ENCODE assay signal across 11 cellular contexts in the genomic region with DNA sequence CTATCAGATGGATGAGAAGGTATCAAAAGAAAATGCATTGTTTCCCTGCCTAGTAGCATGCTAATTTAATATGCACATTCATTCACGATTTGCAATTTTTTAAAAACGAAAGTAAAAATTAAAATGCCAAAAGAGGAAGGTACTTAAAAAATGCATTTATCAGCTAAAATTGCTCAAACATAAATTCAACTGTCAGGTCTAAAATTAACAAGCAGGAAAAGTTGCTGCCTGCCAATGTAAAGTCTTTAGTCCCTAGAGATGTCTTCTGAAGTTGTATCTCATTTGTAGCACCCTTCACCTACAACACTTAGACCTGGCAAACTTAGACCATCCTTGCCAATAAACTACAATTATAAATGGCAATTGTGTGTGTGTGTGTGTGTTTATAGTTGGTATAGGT. TPM values are rescaled to one million over a fixed set of nuclear protein-coding genes. Genes with fewer than 3 reads are reported as not detected.
DNase-seq lines count a peak whose midpoint lies in the region; ATAC-seq and TF ChIP-seq lines count a peak whose summit lies in the region.
"Had no signal": no experiment of that assay in that cellular context is flagged by ENCODE, and none has a peak within 500 bp of the region (broad histone marks: within the 10 kb centered on the region; RNA-seq: fewer than 3 reads in every experiment).

No MANE protein-coding gene starts in this region.

- H3K9me3 Mint-ChIP-seq in activated T-cell treated with anti-CD3 and anti-CD28 coated beads, Interleukin-2, amount 50 U/mL, for 4 hours, result no peaks in the 10 kb centered on the region
- no peaks in the 10 kb centered on the region for H3K9me3 Mint-ChIP-seq in T-cell

- peak overlapping the region; percentile 57 for H3K4me3 Mint-ChIP-seq in activated T-cell treated with anti-CD3 and anti-CD28 coated beads, Interleukin-2, amount 50 U/mL, for 4 hours
- H3K4me3 Mint-ChIP-seq in T-cell, result peak overlapping the region; percentile 75 to 79 (median 78)

- H3K36me3 Mint-ChIP-seq in activated T-cell treated with anti-CD3 and anti-CD28 coated beads, Interleukin-2, amount 50 U/mL, for 4 hours (ENCODE audit: insufficient read depth), result peaks cover 3% of the 10 kb centered on the region
- peaks cover 10% of the 10 kb centered on the region for H3K36me3 Mint-ChIP-seq in T-cell

- no peaks in the 10 kb centered on the region for H3K27me3 ChIP-seq in thymus (ENCODE audit: control insufficient read depth, insufficient read depth)

- POLR2A ChIA-PET in T-cell (lab: Charles Lee), result interaction anchor here in 1 of 2 donors (0.7 kb wide), 2 partner anchors 70 to 539 kb away, joined by 6 to 7 read pairs; partner anchors contain the start of gene SPRYD3

- H3K4me1 ChIP-seq in thymus (ENCODE audit: control insufficient read depth, insufficient read depth, low read length), result no peaks in the 10 kb centered on the region
- H3K4me1 ChIP-seq: Caco-2 had no signal

- no peak for DNase-seq in activated T-cell treated with anti-CD3 and anti-CD28 coated beads, Interleukin-2, amount 50 U/mL, for 4 hours
- DNase-seq in activated T-cell treated with anti-CD3 and anti-CD28 coated beads, Interleukin-2, amount 50 U/mL, for 1 hour, result no peak
- DNase-seq in T-cell (no peak), fibroblast of pulmonary artery (ENCODE audit: low read depth) (no peak), NCI-H69 (lab: John Stamatoyannopoulos, UW) (no peak), COLO668 (lab: John Stamatoyannopoulos, UW; ENCODE audit: unreplicated experiment) (no peak), caudate nucleus (lab: John Stamatoyannopoulos, UW) (no peak)
- DNase-seq: Caco-2, NCI-H1105, small intestine had no signal

- H3K27me3 Mint-ChIP-seq in activated T-cell treated with anti-CD3 and anti-CD28 coated beads, Interleukin-2, amount 50 U/mL, for 4 hours (ENCODE audit: low read depth), result no peaks in the 10 kb centered on the region
- no peaks in the 10 kb centered on the region for H3K27me3 Mint-ChIP-seq in T-cell

- peaks cover 34% of the 10 kb centered on the region for H3K4me1 Mint-ChIP-seq in activated T-cell treated with anti-CD3 and anti-CD28 coated beads, Interleukin-2, amount 50 U/mL, for 4 hours (ENCODE audit: low read depth)
- H3K4me1 Mint-ChIP-seq in T-cell, result peaks cover 22 to 39% (median 35%) of the 10 kb centered on the region in 3 donors

- WGBS in thymus, result under 1% methylated on average over 2 of the region's 2 CpGs

- peaks cover 6% of the 10 kb centered on the region for H3K36me3 ChIP-seq in thymus (ENCODE audit: control insufficient read depth, insufficient read depth)

- no peak for ATAC-seq in activated T-cell treated with anti-CD3 and anti-CD28 coated beads, Interleukin-2, amount 50 U/mL, for 4 hours
- ATAC-seq in T-cell (replicated peaks in 1 of 4), result no peak

- CTCF ChIA-PET in T-cell (lab: Charles Lee), result interaction anchor here (0.7 to 1.0 kb wide), 4 partner anchors 9 to 706 kb away, joined by 3 to 6 read pairs (median 4); partner anchors contain the start of gene COPZ1 (in 1 of the 2)

- TF ChIP-seq CTCF in fibroblast of pulmonary artery (IDR thresholded peaks at IDR 0.05; ENCODE audit: low read length, missing control alignments), result no peak

- H3K4me3 ChIP-seq in fibroblast of pulmonary artery (replicated peaks; ENCODE audit: low read depth, low read length) (peak overlapping the region; percentile 30), thymus (ENCODE audit: low read length) (peak overlapping the region; percentile 25)

- H3K9me3 ChIP-seq in thymus (ENCODE audit: control insufficient read depth), result no peaks in the 10 kb centered on the region
- H3K9me3 ChIP-seq: Caco-2 had no signal

- peak overlapping the region; percentile 71 for H3K27ac Mint-ChIP-seq in T-cell

- H3K27ac ChIP-seq in thymus (ENCODE audit: low read depth) (no peak overlapping the region), caudate nucleus (ENCODE audit: low read depth, low read length) (no peak overlapping the region)

RNA-seq across cellular contexts. Expression of gene ATF7, which starts 7.8 kb away (rescaled TPM):
- 10 to 100 TPM; 19.2 to 23.2 (median 20.9) TPM for total RNA-seq in activated T-cell treated with anti-CD3 and anti-CD28 coated beads, Interleukin-2, amount 50 U/mL, for 4 hours
- 10 to 100 TPM; 18.9 to 29.6 (median 27.1) TPM for total RNA-seq in T-cell
- 15.8 TPM for polyA plus RNA-seq in thymus

RNA-seq across cellular contexts. Expression of gene ATP5MC2, which starts 57.5 kb away (rescaled TPM):
- total RNA-seq in activated T-cell treated with anti-CD3 and anti-CD28 coated beads, Interleukin-2, amount 50 U/mL, for 4 hours, result 100 to 1,000 TPM; 338 to 364 (median 342) TPM
- 100 to 1,000 TPM; 223 to 283 (median 251) TPM for total RNA-seq in T-cell
- polyA plus RNA-seq in thymus, result 335 TPM
